ENCODE assay signal across 19 cellular contexts in the genomic region with DNA sequence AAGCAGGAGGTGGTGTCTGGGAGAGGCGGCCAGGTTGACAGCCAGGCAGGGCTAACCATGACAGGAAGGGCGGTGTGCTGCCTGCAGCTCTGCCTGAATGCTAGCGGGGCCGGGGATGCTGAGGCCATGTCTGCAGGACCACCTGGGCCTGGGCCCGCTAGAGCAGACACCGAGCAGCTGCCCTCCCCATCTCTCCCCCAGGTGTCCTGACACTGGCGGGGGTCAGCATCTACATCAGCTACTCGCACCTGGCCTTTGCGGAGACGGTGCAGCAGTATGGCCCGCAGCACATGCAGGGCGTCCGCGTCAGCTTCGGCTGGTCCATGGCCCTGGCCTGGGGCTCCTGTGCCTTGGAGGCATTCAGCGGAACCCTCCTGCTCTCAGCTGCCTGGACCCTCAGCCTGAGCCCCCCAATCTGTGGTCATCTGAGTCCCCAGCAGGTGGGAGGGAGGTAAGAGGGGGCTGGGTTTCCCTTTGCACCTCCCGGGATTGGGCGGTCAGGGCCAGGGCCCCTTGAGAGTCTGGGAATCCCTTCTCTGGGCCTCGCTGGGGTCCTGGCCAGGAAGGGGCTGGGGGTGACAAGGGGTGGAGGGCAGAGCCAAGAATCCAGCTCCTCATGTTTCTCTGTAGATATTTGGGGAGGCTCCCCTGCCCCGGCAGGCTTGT. TPM values are rescaled to one million over a fixed set of nuclear protein-coding genes. Genes with fewer than 3 reads are reported as not detected.
DNase-seq lines count a peak whose midpoint lies in the region; ATAC-seq, FAIRE-seq and TF ChIP-seq lines count a peak whose summit lies in the region.
"Had no signal": no experiment of that assay in that cellular context is flagged by ENCODE, and none has a peak within 500 bp of the region (broad histone marks: within the 10 kb centered on the region; RNA-seq: fewer than 3 reads in every experiment).

No MANE protein-coding gene starts in this region.

- H3K9me3 Mint-ChIP-seq in stimulated activated memory B cell treated with anti-CD40 and anti-IgM and Interleukin-4, amounts not matched to agents 10 μg/mL and 1 μg/mL and 100 μg/mL, for 72 hours = no peaks in the 10 kb centered on the region
- H3K9me3 Mint-ChIP-seq: CD8-positive, alpha-beta memory T cell; IgD-negative memory B cell had no signal

- TF ChIP-seq RAD21 in H1 (IDR thresholded peaks at IDR 0.05 in 1 of 2, conservative IDR thresholded peaks at IDR 0.05 in 1 of 2; ENCODE audit: low read depth in 2 of 2, low read length in 2 of 2) = no peak

- no peak overlapping the region for H2BK120ac ChIP-seq in H1 (replicated peaks; ENCODE audit: low read depth, low read length)

- CTCF ChIA-PET in OCI-LY7 (lab: Charles Lee; ENCODE audit: unreplicated experiment) (interaction anchor here (0.6 kb wide), 1 partner anchor 13 kb away, joined by 3 read pairs; no protein-coding TSS in a partner anchor), H1 (lab: Charles Lee; ENCODE audit: partially characterized antibody) (interaction anchor here (0.6 to 5.9 kb wide), 7 partner anchors 12 to 650 kb away, joined by 3 to 53 read pairs (median 4); partner anchors contain the start of genes AFMID and TK1)

- no peak for TF ChIP-seq POLR2A in H1 (IDR thresholded peaks at IDR 0.05; ENCODE audit: control extremely low read depth in 1 of 2, low read depth in 2 of 2, low read length in 2 of 2)

- H3K4me1 ChIP-seq in OCI-LY7 (ENCODE audit: insufficient read depth, low read length, poor library complexity, severe bottlenecking) (peaks cover 66% of the 10 kb centered on the region), H1 (replicated peaks in 1 of 4; ENCODE audit: control insufficient read depth in 3 of 4, insufficient read depth in 4 of 4, low read length in 3 of 4) (peaks cover 0 to 3% (median 0%) of the 10 kb centered on the region in 4 experiments; a peak in 2 of 7 replicates), lower lobe of right lung (peaks cover 7% of the 10 kb centered on the region)

- peaks cover 33% of the 10 kb centered on the region for H3K4me1 Mint-ChIP-seq in stimulated activated memory B cell treated with anti-CD40 and anti-IgM and Interleukin-4, amounts not matched to agents 10 μg/mL and 1 μg/mL and 100 μg/mL, for 72 hours

- no peak overlapping the region for H2AK5ac ChIP-seq in H1 (ENCODE audit: low read depth, low read length)

- H3K79me1 ChIP-seq in H1 (ENCODE audit: low read depth, low read length) = no peaks in the 10 kb centered on the region; the same call in 1 of the 2 replicates

- H3K9me2 ChIP-seq in OCI-LY7 (ENCODE audit: insufficient read depth, low read length) = no peaks in the 10 kb centered on the region

- no peak overlapping the region for H2BK20ac ChIP-seq in H1 (ENCODE audit: low read length)

- 0 out of 2 replicates have a peak overlapping the region, but pooled peaks have one; percentile 5 for H2BK15ac ChIP-seq in H1 (ENCODE audit: low read length)

- peak overlapping the region; percentile 31 for H3K27ac Mint-ChIP-seq in stimulated activated memory B cell treated with anti-CD40 and anti-IgM and Interleukin-4, amounts not matched to agents 10 μg/mL and 1 μg/mL and 100 μg/mL, for 72 hours

- H2BK5ac ChIP-seq in H1 (ENCODE audit: low read depth, low read length) = no peak overlapping the region

- H3K27me3 ChIP-seq in H1 (replicated peaks in 1 of 4; ENCODE audit: control insufficient read depth in 3 of 4, extremely low read depth in 1 of 4, insufficient read depth in 3 of 4, low read length in 3 of 4) (no peaks in the 10 kb centered on the region), lower lobe of right lung (ENCODE audit: low read depth) (no peaks in the 10 kb centered on the region)
- H3K27me3 ChIP-seq: BE2C, SJCRH30 had no signal

- no peaks in the 10 kb centered on the region for H3K79me2 ChIP-seq in OCI-LY7 (ENCODE audit: insufficient read depth, low read depth, low read length)
- H3K79me2 ChIP-seq in H1 (ENCODE audit: control insufficient read depth in 1 of 2, insufficient read depth in 2 of 2, low read length in 2 of 2) = no peaks in the 10 kb centered on the region

- TF ChIP-seq EP300 in H1 (IDR thresholded peaks at IDR 0.05; ENCODE audit: borderline replicate concordance in 1 of 2, low read depth in 2 of 2, low read length in 2 of 2) = no peak

- no peak overlapping the region for H3K4ac ChIP-seq in H1 (replicated peaks; ENCODE audit: insufficient read length, low read depth, low read length)

- H3K27ac ChIP-seq in OCI-LY7 (ENCODE audit: low read depth, low read length, poor library complexity, severe bottlenecking) = peak overlapping the region; percentile 44
- H3K27ac ChIP-seq in H1 (ENCODE audit: low read depth, low read length) = no peak overlapping the region
- H3K27ac ChIP-seq in lower lobe of right lung = no peak overlapping the region
- H3K27ac ChIP-seq: SJCRH30 had no signal

- no peaks in the 10 kb centered on the region for H3K36me3 ChIP-seq in OCI-LY7 (ENCODE audit: insufficient read depth, low read length)
- H3K36me3 ChIP-seq in H1 (ENCODE audit: control insufficient read depth in 2 of 4, insufficient read depth in 4 of 4, low read length in 3 of 4) = no peaks in the 10 kb centered on the region
- no peaks in the 10 kb centered on the region for H3K36me3 ChIP-seq in lower lobe of right lung
- H3K36me3 ChIP-seq: BE2C, SJCRH30 had no signal

- FAIRE-seq in H1 (lab: Jason Lieb, UNC) = no peak

- no peak overlapping the region for H2BK12ac ChIP-seq in H1 (ENCODE audit: low read depth, low read length)

- BruUV-seq in OCI-LY7 (replicated peaks; lab: Mats Ljungman, UMichigan) = no TSS peak

- no peak overlapping the region for H3K23ac ChIP-seq in H1 (ENCODE audit: insufficient read length)

- H3K4me2 ChIP-seq in OCI-LY7 (ENCODE audit: low read length) = peak overlapping the region; percentile 62
- H3K4me2 ChIP-seq in H1 (ENCODE audit: insufficient read depth in 1 of 2, low read depth in 2 of 2, low read length in 2 of 2) = no peak overlapping the region

- peak overlapping the region; percentile 12; the same call in 1 of the 2 replicates for H4K8ac ChIP-seq in H1 (ENCODE audit: extremely low read depth, insufficient read depth, low read length)

- no peak overlapping the region for H3K14ac ChIP-seq in H1 (ENCODE audit: insufficient read length)

- POLR2A ChIA-PET in OCI-LY7 (lab: Charles Lee) (interaction anchor here (0.6 kb wide), 1 partner anchor 40 kb away, joined by 3 read pairs; no protein-coding TSS in a partner anchor), H1 (lab: Charles Lee; ENCODE audit: partially characterized antibody) (interaction anchor here (0.5 to 3.6 kb wide), 3 partner anchors 13 to 55 kb away, joined by 3 to 16 read pairs (median 4); no protein-coding TSS in a partner anchor)

- no peak overlapping the region; a peak in 1 of 7 replicates for H3K9ac ChIP-seq in H1 (replicated peaks in 1 of 4; ENCODE audit: extremely low read depth in 1 of 4, low read depth in 3 of 4, low read length in 3 of 4)

- H2AFZ ChIP-seq in OCI-LY7 (ENCODE audit: low read length) (no peak overlapping the region; the same call in 1 of the 2 replicates), H1 (ENCODE audit: low read length) (no peak overlapping the region)

- no peak overlapping the region for H3K56ac ChIP-seq in H1 (replicated peaks; ENCODE audit: insufficient read length, low read depth, low read length)

- H4K91ac ChIP-seq in H1 (replicated peaks; ENCODE audit: insufficient read length, low read length) = no peak overlapping the region

- H3K36me3 Mint-ChIP-seq in stimulated activated memory B cell treated with anti-CD40 and anti-IgM and Interleukin-4, amounts not matched to agents 10 μg/mL and 1 μg/mL and 100 μg/mL, for 72 hours = no peaks in the 10 kb centered on the region
- H3K36me3 Mint-ChIP-seq: CD8-positive, alpha-beta memory T cell; IgD-negative memory B cell had no signal

- DNase-seq in Daoy (ENCODE audit: low read depth) = peak; percentile 3
- DNase-seq in OCI-LY7 (ENCODE audit: low spot score) = peak; percentile 55
- DNase-seq in H1 (ENCODE audit: low read depth in 1 of 2, low spot score in 2 of 2) = peak in 1 of 2 experiments; percentile 50
- DNase-seq in activated CD4-positive, alpha-beta T cell treated with anti-CD3 and anti-CD28 coated beads, Interleukin-2, amount 50 U/mL, for 4 hours = no peak
- no peak for DNase-seq in activated naive CD4-positive, alpha-beta T cell (lab: John Stamatoyannopoulos, UW)
- DNase-seq in lower lobe of right lung = no peak
- DNase-seq: BE2C; CD8-positive, alpha-beta memory T cell; DMS 273 treated with DMSO at 0.1 percent for 48 hours; EL; HCEC 1CT; NCI-H1048; NCI-H1694 treated with DMSO at 0.1 percent for 48 hours; NCI-H446; NCI-H774; SJCRH30 had no signal

- no peaks in the 10 kb centered on the region for H3K9me3 ChIP-seq in OCI-LY7 (ENCODE audit: low read length)
- H3K9me3 ChIP-seq in H1 (ENCODE audit: insufficient read depth in 2 of 2, low read depth in 1 of 2, low read length in 1 of 2) = no peaks in the 10 kb centered on the region
- no peaks in the 10 kb centered on the region for H3K9me3 ChIP-seq in lower lobe of right lung
- H3K9me3 ChIP-seq: BE2C, SJCRH30 had no signal

- peaks cover 11% of the 10 kb centered on the region for H3K27me3 Mint-ChIP-seq in stimulated activated memory B cell treated with anti-CD40 and anti-IgM and Interleukin-4, amounts not matched to agents 10 μg/mL and 1 μg/mL and 100 μg/mL, for 72 hours
- H3K27me3 Mint-ChIP-seq: IgD-negative memory B cell had no signal

- no peak for ATAC-seq in stimulated activated memory B cell treated with anti-CD40 and anti-IgM and Interleukin-4, amounts not matched to agents 10 μg/mL and 1 μg/mL and 100 μg/mL, for 72 hours
- ATAC-seq in lower lobe of right lung = no peak
- no peak for ATAC-seq in HG02623 (IDR thresholded peaks at IDR 0.05; ENCODE audit: unreplicated experiment)

- 89% methylated on average over 20 of the region's 20 CpGs; no CpG with 5 or more reads in 1 of the 2 experiments for WGBS in H1 (ENCODE audit: extremely low coverage in 1 of 2, insufficient coverage in 1 of 2, insufficient read length in 1 of 2, insufficient replicate concordance in 2 of 2, low coverage in 1 of 2, low lambda C conversion rate in 2 of 2, missing lambda C conversion rate in 1 of 2), 2 experiments

- intact Hi-C loops in OCI-LY7 (cut with micrococcal nuclease; ENCODE audit: unreplicated experiment) = no loop called here
- intact Hi-C loops in lower lobe of right lung (cut with DNase I) = no loop called here

- TF ChIP-seq CTCF in OCI-LY7 (conservative IDR thresholded peaks at IDR 0.05; ENCODE audit: low read length) (no peak), H1 (IDR thresholded peaks at IDR 0.05; ENCODE audit: control extremely low read depth in 1 of 3, insufficient read depth in 1 of 3, low read depth in 1 of 3, low read length in 3 of 3) (no peak), lower lobe of right lung (IDR thresholded peaks at IDR 0.05) (no peak)

- no peak overlapping the region for H3K18ac ChIP-seq in H1 (ENCODE audit: extremely low read depth, low read length)

- H4K20me1 ChIP-seq in OCI-LY7 (ENCODE audit: insufficient read depth, low read length) (no peaks in the 10 kb centered on the region), H1 (replicated peaks in 1 of 2; ENCODE audit: control insufficient read depth in 1 of 2, insufficient read depth in 2 of 2, low read length in 2 of 2) (no peaks in the 10 kb centered on the region)

- H3K4me3 ChIP-seq in OCI-LY7 (ENCODE audit: low read depth, low read length, poor library complexity, severe bottlenecking) (peak overlapping the region; percentile 14), H1 (ENCODE audit: extremely low read depth in 1 of 4, insufficient read depth in 2 of 4, low read depth in 3 of 4, low read length in 4 of 4) (no peak overlapping the region), lower lobe of right lung (no peak overlapping the region)
- H3K4me3 ChIP-seq: SJCRH30 had no signal

- H3K23me2 ChIP-seq in H1 (ENCODE audit: low read depth, low read length) = no peaks in the 10 kb centered on the region; the same call in 1 of the 2 replicates

- no peak overlapping the region for H3K4me3 Mint-ChIP-seq in stimulated activated memory B cell treated with anti-CD40 and anti-IgM and Interleukin-4, amounts not matched to agents 10 μg/mL and 1 μg/mL and 100 μg/mL, for 72 hours
- H3K4me3 Mint-ChIP-seq: CD8-positive, alpha-beta memory T cell had no signal

- H4K5ac ChIP-seq in H1 (ENCODE audit: insufficient read length, low read depth, low read length) = no peak overlapping the region

RNA-seq across cellular contexts. Expression of gene TMEM235, which starts 7.5 kb away (rescaled TPM):
- total RNA-seq in Daoy (2014; rRNA removed; shearing (Covaris generic)) = not detected in 2 replicates
- 0.32 TPM in 1 of 2 replicates, not detected in the other for total RNA-seq in OCI-LY7 (2014; rRNA removed; shearing (Covaris generic))
- total RNA-seq in OCI-LY7 (2022) = not detected in 2 replicates
- 0.15 TPM in 1 of 2 replicates, not detected in the other for total RNA-seq in H1 (2021; fragmentation: NEBNext Ultra II Directional; extraction: Animal tissue kit (Norgen Biotek cat#: 25700))
- polyA plus RNA-seq in H1 (2011; rRNA removed) = 0.05 and 0.14 TPM in 2 replicates
- polyA plus RNA-seq in H1 (2011; cell fraction: cytosol; rRNA removed) = 0.17 TPM
- polyA plus RNA-seq in H1 (2011; cell fraction: nucleus; rRNA removed) = 0.68 TPM
- 0.13 to 0.36 TPM (median 0.23 TPM) in 4 replicates for polyA plus RNA-seq in H1 (2012, experiment 1 of 2)
- polyA plus RNA-seq in H1 (2012, experiment 2 of 2) = not detected
- polyA plus RNA-seq in H1 (2013, experiment 1 of 2) = 0.02 TPM
- not detected for polyA plus RNA-seq in H1 (2013, experiment 2 of 2)
- not detected in 2 replicates for polyA minus RNA-seq in H1 (2011; rRNA and poly(A)+ RNA removed)
- polyA minus RNA-seq in H1 (2011; cell fraction: cytosol; rRNA and poly(A)+ RNA removed) = not detected
- polyA minus RNA-seq in H1 (2011; cell fraction: nucleus; rRNA and poly(A)+ RNA removed) = not detected
- total RNA-seq in lower lobe of right lung = not detected
- total RNA-seq: CD8-positive, alpha-beta memory T cell had no signal
- polyA plus RNA-seq: CD8-positive, alpha-beta memory T cell; IgD-negative memory B cell had no signal

RNA-seq across cellular contexts. Expression of gene BIRC5, which starts 24.9 kb away (rescaled TPM):
- total RNA-seq in Daoy (2014; rRNA removed; shearing (Covaris generic)) = 223 and 248 TPM in 2 replicates
- 229 and 266 TPM in 2 replicates for total RNA-seq in OCI-LY7 (2014; rRNA removed; shearing (Covaris generic))
- total RNA-seq in OCI-LY7 (2022) (184 and 190 TPM in 2 replicates), lower lobe of right lung (1.8 TPM)
- total RNA-seq in H1 (2021; fragmentation: NEBNext Ultra II Directional; extraction: Animal tissue kit (Norgen Biotek cat#: 25700)) = 106 and 108 TPM in 2 replicates
- 42.2 and 48.8 TPM in 2 replicates for polyA plus RNA-seq in H1 (2011; rRNA removed)
- polyA plus RNA-seq in H1 (2011; cell fraction: cytosol; rRNA removed) = 53.5 TPM
- polyA plus RNA-seq in H1 (2011; cell fraction: nucleus; rRNA removed) = 78.0 TPM
- polyA plus RNA-seq in H1 (2012, experiment 1 of 2) = 58.7 to 71.7 TPM (median 68.1 TPM) in 4 replicates
- 111 TPM for polyA plus RNA-seq in H1 (2012, experiment 2 of 2)
- 64.6 TPM for polyA plus RNA-seq in H1 (2013, experiment 1 of 2)
- 66.0 TPM for polyA plus RNA-seq in H1 (2013, experiment 2 of 2)
- 39.6 and 46.5 TPM in 2 replicates for polyA minus RNA-seq in H1 (2011; rRNA and poly(A)+ RNA removed)
- polyA minus RNA-seq in H1 (2011; cell fraction: cytosol; rRNA and poly(A)+ RNA removed) = 43.1 TPM
- polyA minus RNA-seq in H1 (2011; cell fraction: nucleus; rRNA and poly(A)+ RNA removed) = 41.5 TPM

RNA-seq across cellular contexts. Expression of gene AFMID, which starts 51.8 kb away (rescaled TPM):
- total RNA-seq in Daoy (2014; rRNA removed; shearing (Covaris generic)) = 12.1 and 14.8 TPM in 2 replicates
- total RNA-seq in OCI-LY7 (2014; rRNA removed; shearing (Covaris generic)) = 87.8 and 89.1 TPM in 2 replicates
- total RNA-seq in OCI-LY7 (2022) (90.2 and 101 TPM in 2 replicates), lower lobe of right lung (38.6 TPM)
- 53.0 and 54.8 TPM in 2 replicates for total RNA-seq in H1 (2021; fragmentation: NEBNext Ultra II Directional; extraction: Animal tissue kit (Norgen Biotek cat#: 25700))
- polyA plus RNA-seq in H1 (2011; rRNA removed) = 49.0 and 61.6 TPM in 2 replicates
- polyA plus RNA-seq in H1 (2011; cell fraction: cytosol; rRNA removed) = 63.2 TPM
- polyA plus RNA-seq in H1 (2011; cell fraction: nucleus; rRNA removed) = 58.5 TPM
- polyA plus RNA-seq in H1 (2012, experiment 1 of 2) = 47.6 to 75.1 TPM (median 68.4 TPM) in 4 replicates
- polyA plus RNA-seq in H1 (2012, experiment 2 of 2) = 91.1 TPM
- 40.1 TPM for polyA plus RNA-seq in H1 (2013, experiment 1 of 2)
- polyA plus RNA-seq in H1 (2013, experiment 2 of 2) = 39.2 TPM
- 55.5 and 83.5 TPM in 2 replicates for polyA minus RNA-seq in H1 (2011; rRNA and poly(A)+ RNA removed)
- polyA minus RNA-seq in H1 (2011; cell fraction: cytosol; rRNA and poly(A)+ RNA removed) = 30.7 TPM
- 42.0 TPM for polyA minus RNA-seq in H1 (2011; cell fraction: nucleus; rRNA and poly(A)+ RNA removed)

RNA-seq across cellular contexts. Expression of gene TK1, which starts 52.1 kb away (rescaled TPM):
- total RNA-seq in Daoy (2014; rRNA removed; shearing (Covaris generic)) = 111 and 130 TPM in 2 replicates
- 108 and 118 TPM in 2 replicates for total RNA-seq in OCI-LY7 (2014; rRNA removed; shearing (Covaris generic))
- 149 TPM in 2 replicates for total RNA-seq in OCI-LY7 (2022)
- 66.9 and 76.5 TPM in 2 replicates for total RNA-seq in H1 (2021; fragmentation: NEBNext Ultra II Directional; extraction: Animal tissue kit (Norgen Biotek cat#: 25700))
- polyA plus RNA-seq in H1 (2011; rRNA removed) = 147 and 170 TPM in 2 replicates
- polyA plus RNA-seq in H1 (2011; cell fraction: cytosol; rRNA removed) = 150 TPM
- 168 TPM for polyA plus RNA-seq in H1 (2011; cell fraction: nucleus; rRNA removed)
- polyA plus RNA-seq in H1 (2012, experiment 1 of 2) = 50.8 to 96.9 TPM (median 88.1 TPM) in 4 replicates
- polyA plus RNA-seq in H1 (2012, experiment 2 of 2) = 148 TPM
- 57.7 TPM for polyA plus RNA-seq in H1 (2013, experiment 1 of 2)
- 54.1 TPM for polyA plus RNA-seq in H1 (2013, experiment 2 of 2)
- polyA minus RNA-seq in H1 (2011; rRNA and poly(A)+ RNA removed) = 110 and 113 TPM in 2 replicates
- 54.3 TPM for polyA minus RNA-seq in H1 (2011; cell fraction: cytosol; rRNA and poly(A)+ RNA removed)
- 42.3 TPM for polyA minus RNA-seq in H1 (2011; cell fraction: nucleus; rRNA and poly(A)+ RNA removed)
- total RNA-seq in lower lobe of right lung = 6.6 TPM

Comparison
In these comparisons a context has a peak if more than half of its experiments do, and no peak if none do; other contexts are left out.
1. DNase-seq: peak in Daoy (single experiment) and OCI-LY7 (single experiment); none in activated CD4-positive, alpha-beta T cell treated with anti-CD3 and anti-CD28 coated beads, Interleukin-2, amount 50 U/mL, for 4 hours (0 of 2), activated naive CD4-positive, alpha-beta T cell (0 of 4) and lower lobe of right lung (single experiment).
2. RNA of gene BIRC5, which starts 24.9 kb away (total RNA-seq): 184 to 266 TPM in OCI-LY7, 223 to 248 TPM in Daoy and 106 to 108 TPM in H1; 1.8 TPM in lower lobe of right lung (single experiment); every median in the first group is over 10 times any median in the second.